Comparison of ENCODE assay signal across 1 cellular context in the genomic region with DNA sequence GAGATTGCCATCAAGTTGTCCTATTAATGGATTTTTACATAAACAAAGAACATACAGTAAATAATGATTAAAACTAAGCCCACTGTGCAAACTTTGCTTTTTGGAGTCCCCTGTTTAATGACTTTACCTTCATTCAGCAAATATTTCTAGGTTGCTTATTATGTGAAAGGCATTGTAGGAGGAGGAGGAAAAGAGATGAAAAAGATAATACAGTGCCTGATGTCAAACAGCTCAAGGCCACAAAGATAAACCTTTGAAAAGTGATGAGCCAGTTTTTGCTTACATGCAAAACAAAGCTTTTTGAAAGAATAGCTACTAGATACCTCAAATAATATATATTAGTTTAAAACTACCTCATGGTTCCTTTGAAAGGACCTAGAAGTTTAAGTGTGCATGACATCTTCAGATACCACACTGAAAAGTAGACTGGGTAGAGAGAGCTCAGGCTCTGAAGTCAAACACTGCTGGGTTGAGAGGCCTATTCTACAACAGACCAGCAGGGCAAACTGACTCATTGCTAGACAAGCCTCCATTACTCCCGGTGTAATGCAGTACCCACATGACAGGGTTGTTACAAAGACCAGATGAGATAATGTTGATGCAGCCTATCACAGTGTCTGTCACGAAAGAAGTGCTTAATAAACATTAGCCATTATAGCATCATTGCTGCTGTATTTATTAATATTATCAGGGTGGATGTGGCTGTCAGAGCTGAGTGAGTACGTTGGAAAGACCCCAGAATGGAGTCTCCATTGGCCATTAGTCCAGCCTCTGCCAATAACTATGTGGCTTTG.
TF ChIP-seq lines count a peak whose summit lies in the region.

No MANE protein-coding gene starts in this region.

TF ChIP-seq in HepG2, 621 proteins besides CTCF, POLR2A, EP300 and RAD21 (continued from another document):
- TF ChIP-seq, protein P1, sequence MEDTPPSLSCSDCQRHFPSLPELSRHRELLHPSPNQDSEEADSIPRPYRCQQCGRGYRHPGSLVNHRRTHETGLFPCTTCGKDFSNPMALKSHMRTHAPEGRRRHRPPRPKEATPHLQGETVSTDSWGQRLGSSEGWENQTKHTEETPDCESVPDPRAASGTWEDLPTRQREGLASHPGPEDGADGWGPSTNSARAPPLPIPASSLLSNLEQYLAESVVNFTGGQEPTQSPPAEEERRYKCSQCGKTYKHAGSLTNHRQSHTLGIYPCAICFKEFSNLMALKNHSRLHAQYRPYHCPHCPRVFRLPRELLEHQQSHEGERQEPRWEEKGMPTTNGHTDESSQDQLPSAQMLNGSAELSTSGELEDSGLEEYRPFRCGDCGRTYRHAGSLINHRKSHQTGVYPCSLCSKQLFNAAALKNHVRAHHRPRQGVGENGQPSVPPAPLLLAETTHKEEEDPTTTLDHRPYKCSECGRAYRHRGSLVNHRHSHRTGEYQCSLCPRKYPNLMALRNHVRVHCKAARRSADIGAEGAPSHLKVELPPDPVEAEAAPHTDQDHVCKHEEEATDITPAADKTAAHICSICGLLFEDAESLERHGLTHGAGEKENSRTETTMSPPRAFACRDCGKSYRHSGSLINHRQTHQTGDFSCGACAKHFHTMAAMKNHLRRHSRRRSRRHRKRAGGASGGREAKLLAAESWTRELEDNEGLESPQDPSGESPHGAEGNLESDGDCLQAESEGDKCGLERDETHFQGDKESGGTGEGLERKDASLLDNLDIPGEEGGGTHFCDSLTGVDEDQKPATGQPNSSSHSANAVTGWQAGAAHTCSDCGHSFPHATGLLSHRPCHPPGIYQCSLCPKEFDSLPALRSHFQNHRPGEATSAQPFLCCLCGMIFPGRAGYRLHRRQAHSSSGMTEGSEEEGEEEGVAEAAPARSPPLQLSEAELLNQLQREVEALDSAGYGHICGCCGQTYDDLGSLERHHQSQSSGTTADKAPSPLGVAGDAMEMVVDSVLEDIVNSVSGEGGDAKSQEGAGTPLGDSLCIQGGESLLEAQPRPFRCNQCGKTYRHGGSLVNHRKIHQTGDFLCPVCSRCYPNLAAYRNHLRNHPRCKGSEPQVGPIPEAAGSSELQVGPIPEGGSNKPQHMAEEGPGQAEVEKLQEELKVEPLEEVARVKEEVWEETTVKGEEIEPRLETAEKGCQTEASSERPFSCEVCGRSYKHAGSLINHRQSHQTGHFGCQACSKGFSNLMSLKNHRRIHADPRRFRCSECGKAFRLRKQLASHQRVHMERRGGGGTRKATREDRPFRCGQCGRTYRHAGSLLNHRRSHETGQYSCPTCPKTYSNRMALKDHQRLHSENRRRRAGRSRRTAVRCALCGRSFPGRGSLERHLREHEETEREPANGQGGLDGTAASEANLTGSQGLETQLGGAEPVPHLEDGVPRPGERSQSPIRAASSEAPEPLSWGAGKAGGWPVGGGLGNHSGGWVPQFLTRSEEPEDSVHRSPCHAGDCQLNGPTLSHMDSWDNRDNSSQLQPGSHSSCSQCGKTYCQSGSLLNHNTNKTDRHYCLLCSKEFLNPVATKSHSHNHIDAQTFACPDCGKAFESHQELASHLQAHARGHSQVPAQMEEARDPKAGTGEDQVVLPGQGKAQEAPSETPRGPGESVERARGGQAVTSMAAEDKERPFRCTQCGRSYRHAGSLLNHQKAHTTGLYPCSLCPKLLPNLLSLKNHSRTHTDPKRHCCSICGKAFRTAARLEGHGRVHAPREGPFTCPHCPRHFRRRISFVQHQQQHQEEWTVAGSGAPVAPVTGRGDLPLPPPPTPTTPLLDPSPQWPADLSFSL (CRISPR knock-in tag; IDR thresholded peaks at IDR 0.05), result no peak
- TF ChIP-seq TOE1 (CRISPR knock-in tag; IDR thresholded peaks at IDR 0.05) (no peak), NFYB (CRISPR knock-in tag; IDR thresholded peaks at IDR 0.05) (no peak), ZNF24 (IDR thresholded peaks at IDR 0.05) (no peak), GPN1 (CRISPR knock-in tag; IDR thresholded peaks at IDR 0.05; ENCODE audit: borderline replicate concordance) (no peak), SSRP1 (CRISPR knock-in tag; IDR thresholded peaks at IDR 0.05) (0 out of 2 replicates have a peak, but pooled peaks have one; percentile 45), ZNF230 (CRISPR knock-in tag; IDR thresholded peaks at IDR 0.05) (no peak), FOXA1 (IDR thresholded peaks at IDR 0.05) (no peak), FOXA1 (CRISPR knock-in tag; IDR thresholded peaks at IDR 0.05) (peak; percentile 43; the same call in 1 of the 2 replicates), MYNN (CRISPR knock-in tag; IDR thresholded peaks at IDR 0.05; ENCODE audit: low read depth) (no peak), ZNF383 (CRISPR knock-in tag; IDR thresholded peaks at IDR 0.05; ENCODE audit: borderline replicate concordance) (no peak), ZNF589 (CRISPR knock-in tag; conservative IDR thresholded peaks at IDR 0.05) (no peak), ZSCAN20 (CRISPR knock-in tag; IDR thresholded peaks at IDR 0.05; ENCODE audit: borderline replicate concordance) (no peak), PRMT3 (CRISPR knock-in tag; IDR thresholded peaks at IDR 0.05; ENCODE audit: borderline replicate concordance, low read depth) (0 out of 2 replicates have a peak, but pooled peaks have one; percentile 48), NONO (IDR thresholded peaks at IDR 0.05) (no peak), NONO (CRISPR knock-in tag; conservative IDR thresholded peaks at IDR 0.05) (no peak), IKZF1 (IDR thresholded peaks at IDR 0.05) (no peak), ZFX (CRISPR knock-in tag; IDR thresholded peaks at IDR 0.05; ENCODE audit: low read depth) (peak; percentile 58; the same call in 1 of the 2 replicates), JUNB (CRISPR knock-in tag; IDR thresholded peaks at IDR 0.05; ENCODE audit: borderline replicate concordance) (no peak), TBP (CRISPR knock-in tag; IDR thresholded peaks at IDR 0.05) (no peak), ARHGAP35 (CRISPR knock-in tag; IDR thresholded peaks at IDR 0.05; ENCODE audit: borderline replicate concordance) (no peak), ZNF234 (CRISPR knock-in tag; conservative IDR thresholded peaks at IDR 0.05) (no peak), KMT2A (CRISPR knock-in tag; IDR thresholded peaks at IDR 0.05) (peak; percentile 68; the same call in 1 of the 2 replicates), HNF4A (CRISPR knock-in tag; IDR thresholded peaks at IDR 0.05) (no peak)
- TF ChIP-seq, protein P2, sequence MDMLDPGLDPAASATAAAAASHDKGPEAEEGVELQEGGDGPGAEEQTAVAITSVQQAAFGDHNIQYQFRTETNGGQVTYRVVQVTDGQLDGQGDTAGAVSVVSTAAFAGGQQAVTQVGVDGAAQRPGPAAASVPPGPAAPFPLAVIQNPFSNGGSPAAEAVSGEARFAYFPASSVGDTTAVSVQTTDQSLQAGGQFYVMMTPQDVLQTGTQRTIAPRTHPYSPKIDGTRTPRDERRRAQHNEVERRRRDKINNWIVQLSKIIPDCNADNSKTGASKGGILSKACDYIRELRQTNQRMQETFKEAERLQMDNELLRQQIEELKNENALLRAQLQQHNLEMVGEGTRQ (IDR thresholded peaks at IDR 0.05; ENCODE audit: low read depth, low read length), result 0 out of 2 replicates have a peak, but pooled peaks have one; percentile 19
- TF ChIP-seq, protein P2 (CRISPR knock-in tag; IDR thresholded peaks at IDR 0.05; ENCODE audit: borderline replicate concordance), result no peak
- TF ChIP-seq, protein P3, sequence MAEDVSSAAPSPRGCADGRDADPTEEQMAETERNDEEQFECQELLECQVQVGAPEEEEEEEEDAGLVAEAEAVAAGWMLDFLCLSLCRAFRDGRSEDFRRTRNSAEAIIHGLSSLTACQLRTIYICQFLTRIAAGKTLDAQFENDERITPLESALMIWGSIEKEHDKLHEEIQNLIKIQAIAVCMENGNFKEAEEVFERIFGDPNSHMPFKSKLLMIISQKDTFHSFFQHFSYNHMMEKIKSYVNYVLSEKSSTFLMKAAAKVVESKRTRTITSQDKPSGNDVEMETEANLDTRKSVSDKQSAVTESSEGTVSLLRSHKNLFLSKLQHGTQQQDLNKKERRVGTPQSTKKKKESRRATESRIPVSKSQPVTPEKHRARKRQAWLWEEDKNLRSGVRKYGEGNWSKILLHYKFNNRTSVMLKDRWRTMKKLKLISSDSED (CRISPR knock-in tag; IDR thresholded peaks at IDR 0.05), result no peak
- TF ChIP-seq, protein P4, sequence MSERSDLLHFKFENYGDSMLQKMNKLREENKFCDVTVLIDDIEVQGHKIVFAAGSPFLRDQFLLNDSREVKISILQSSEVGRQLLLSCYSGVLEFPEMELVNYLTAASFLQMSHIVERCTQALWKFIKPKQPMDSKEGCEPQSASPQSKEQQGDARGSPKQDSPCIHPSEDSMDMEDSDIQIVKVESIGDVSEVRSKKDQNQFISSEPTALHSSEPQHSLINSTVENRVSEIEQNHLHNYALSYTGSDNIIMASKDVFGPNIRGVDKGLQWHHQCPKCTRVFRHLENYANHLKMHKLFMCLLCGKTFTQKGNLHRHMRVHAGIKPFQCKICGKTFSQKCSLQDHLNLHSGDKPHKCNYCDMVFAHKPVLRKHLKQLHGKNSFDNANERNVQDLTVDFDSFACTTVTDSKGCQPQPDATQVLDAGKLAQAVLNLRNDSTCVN (CRISPR knock-in tag; IDR thresholded peaks at IDR 0.05; ENCODE audit: borderline replicate concordance), result 0 out of 2 replicates have a peak, but pooled peaks have one; percentile 39
- TF ChIP-seq, protein P5, sequence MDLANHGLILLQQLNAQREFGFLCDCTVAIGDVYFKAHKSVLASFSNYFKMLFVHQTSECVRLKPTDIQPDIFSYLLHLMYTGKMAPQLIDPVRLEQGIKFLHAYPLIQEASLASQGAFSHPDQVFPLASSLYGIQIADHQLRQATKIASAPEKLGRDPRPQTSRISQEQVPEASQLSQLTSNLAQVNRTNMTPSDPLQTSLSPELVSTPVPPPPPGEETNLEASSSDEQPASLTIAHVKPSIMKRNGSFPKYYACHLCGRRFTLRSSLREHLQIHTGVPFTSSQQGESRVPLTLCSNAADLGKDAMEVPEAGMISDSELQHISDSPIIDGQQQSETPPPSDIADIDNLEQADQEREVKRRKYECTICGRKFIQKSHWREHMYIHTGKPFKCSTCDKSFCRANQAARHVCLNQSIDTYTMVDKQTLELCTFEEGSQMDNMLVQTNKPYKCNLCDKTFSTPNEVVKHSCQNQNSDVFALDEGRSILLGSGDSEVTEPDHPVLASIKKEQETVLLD (CRISPR knock-in tag; IDR thresholded peaks at IDR 0.05; ENCODE audit: low read depth), result no peak
